Comparison of ENCODE assay signal across 11 cellular contexts in the genomic region with DNA sequence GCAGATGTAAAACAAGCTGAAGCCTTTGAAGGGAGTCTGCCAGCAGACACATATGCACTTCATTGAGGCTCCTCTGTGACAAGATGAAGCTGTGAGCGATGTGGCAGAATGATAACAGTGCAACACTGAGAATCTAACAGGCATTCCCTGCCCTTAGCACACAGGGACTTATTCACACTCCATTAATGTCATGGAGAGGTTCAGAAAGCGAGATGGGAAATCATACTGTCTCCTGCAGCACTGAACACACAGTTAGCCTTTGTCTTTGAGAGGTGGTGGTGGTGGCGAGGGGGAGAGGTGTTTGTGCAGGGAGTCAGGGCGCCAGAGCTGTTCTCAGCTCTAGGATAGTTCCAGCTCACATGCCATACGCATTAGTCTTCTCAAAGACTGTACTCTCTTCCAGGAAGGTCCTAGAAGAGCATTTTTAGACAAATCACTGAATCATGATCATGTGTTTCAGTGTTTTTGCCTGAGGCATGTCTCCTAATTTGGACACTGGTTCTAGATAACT.
A peak's percentile ranks its signal among the peaks of the same experiment; 100 is the strongest.
DNase-seq lines count a peak whose midpoint lies in the region; ATAC-seq and TF ChIP-seq lines count a peak whose summit lies in the region.
"Had no signal": no experiment of that assay in that cellular context is flagged by ENCODE, and none has a peak within 500 bp of the region (broad histone marks: within the 10 kb centered on the region; RNA-seq: fewer than 3 reads in every experiment).

No MANE protein-coding gene starts in this region.

- H3K79me2 ChIP-seq in neural progenitor cell (ENCODE audit: low read depth): no peaks in the 10 kb centered on the region

- no peak overlapping the region for H3K9ac ChIP-seq in neural progenitor cell

- H3F3A ChIP-seq in neural progenitor cell (ENCODE audit: low read depth): no peaks in the 10 kb centered on the region

- 80 to 87% methylated on average over 5 of the region's 5 CpGs for WGBS in lung, 2 donors
- 89 to 92% methylated on average over 5 of the region's 5 CpGs for WGBS in upper lobe of left lung, 2 donors

- H2AFZ ChIP-seq in neural progenitor cell (replicated peaks): no peak overlapping the region

- no peak overlapping the region for H3K4me2 ChIP-seq in neural progenitor cell

- TF ChIP-seq CTCF in chondrocyte (IDR thresholded peaks at IDR 0.05): no peak
- no peak for TF ChIP-seq CTCF in lung (IDR thresholded peaks at IDR 0.05; ENCODE audit: control extremely low read depth, extremely low read depth)
- TF ChIP-seq CTCF in upper lobe of left lung (IDR thresholded peaks at IDR 0.05): no peak
- TF ChIP-seq CTCF in neural progenitor cell (IDR thresholded peaks at IDR 0.05): no peak

- no peak for DNase-seq in activated CD4-positive, alpha-beta T cell treated with anti-CD3 and anti-CD28 coated beads for 36 hours
- DNase-seq in activated CD4-positive, alpha-beta T cell treated with anti-CD3 and anti-CD28 coated beads for 4 hours: no peak
- no peak for DNase-seq in chondrocyte (ENCODE audit: low spot score)
- DNase-seq in lung (ENCODE audit: low spot score): no peak
- peak in 1 of 2 donors; percentile 24 for DNase-seq in upper lobe of left lung
- no peak for DNase-seq in neural progenitor cell (ENCODE audit: low spot score)
- no peak for DNase-seq in activated effector memory CD4-positive, alpha-beta T cell treated with anti-CD3 and anti-CD28 coated beads, Interleukin-2, amount 50 U/mL, for 16 hours
- DNase-seq: NCI-H1092 had no signal

- POLR2A ChIA-PET in activated CD4-positive, alpha-beta T cell treated with anti-CD3 and anti-CD28 coated beads for 36 hours (lab: Charles Lee): no interaction called here

- intact Hi-C loops in activated CD4-positive, alpha-beta T cell treated with anti-CD3 and anti-CD28 coated beads for 36 hours (cut with DNase I, micrococcal nuclease): loop anchor here in 1 of 2 experiments (5.0 to 10.0 kb wide), 2 partner anchors 389 to 581 kb away; partner anchors contain the start of genes LY75 and MARCHF7

- H3K27me3 ChIP-seq in lung (ENCODE audit: control insufficient read depth, insufficient read depth) (no peaks in the 10 kb centered on the region), upper lobe of left lung (no peaks in the 10 kb centered on the region), neural progenitor cell (no peaks in the 10 kb centered on the region)

- H3K36me3 ChIP-seq in lung (ENCODE audit: control insufficient read depth in 2 of 2, insufficient read depth in 2 of 2, low read length in 2 of 2) (peaks cover 4 to 18% of the 10 kb centered on the region in 2 donors), upper lobe of left lung (peaks cover 0 to 45% (median 9%) of the 10 kb centered on the region in 4 donors), neural progenitor cell (no peaks in the 10 kb centered on the region)

- H3K27me3 Mint-ChIP-seq in activated CD4-positive, alpha-beta T cell treated with anti-CD3 and anti-CD28 coated beads for 36 hours: no peaks in the 10 kb centered on the region
- no peaks in the 10 kb centered on the region for H3K27me3 Mint-ChIP-seq in chondrocyte (ENCODE audit: low read depth)
- no peaks in the 10 kb centered on the region for H3K27me3 Mint-ChIP-seq in neural progenitor cell (ENCODE audit: insufficient read depth, low read depth)
- H3K27me3 Mint-ChIP-seq: activated T-helper 17 cell treated with anti-CD3 and anti-CD28 coated beads, Interleukin-2, amount 50 U/mL, for 72 hours had no signal

- TF ChIP-seq POLR2A in upper lobe of left lung (IDR thresholded peaks at IDR 0.05): no peak

- CTCF ChIA-PET in activated CD4-positive, alpha-beta T cell treated with anti-CD3 and anti-CD28 coated beads for 36 hours (lab: Charles Lee): interaction anchor here (0.6 to 3.0 kb wide), 4 partner anchors 15 to 565 kb away, joined by 3 to 12 read pairs (median 3); no protein-coding TSS in a partner anchor

- H3K4me1 Mint-ChIP-seq in activated CD4-positive, alpha-beta T cell treated with anti-CD3 and anti-CD28 coated beads for 36 hours: peaks cover 80% of the 10 kb centered on the region
- H3K4me1 Mint-ChIP-seq in chondrocyte (ENCODE audit: low read depth) (peaks cover 100% of the 10 kb centered on the region), neural progenitor cell (no peaks in the 10 kb centered on the region)

- H3K36me3 Mint-ChIP-seq in activated CD4-positive, alpha-beta T cell treated with anti-CD3 and anti-CD28 coated beads for 36 hours (ENCODE audit: low read depth): peaks cover 52% of the 10 kb centered on the region
- H3K36me3 Mint-ChIP-seq in chondrocyte (ENCODE audit: low read depth): peaks cover 64% of the 10 kb centered on the region
- peaks cover 22% of the 10 kb centered on the region for H3K36me3 Mint-ChIP-seq in neural progenitor cell

- H3K27ac Mint-ChIP-seq in activated CD4-positive, alpha-beta T cell treated with anti-CD3 and anti-CD28 coated beads for 36 hours: peak overlapping the region; percentile 45
- H3K27ac Mint-ChIP-seq in chondrocyte (ENCODE audit: unreplicated experiment) (peak overlapping the region; percentile 89), neural progenitor cell (no peak overlapping the region)

- no peak overlapping the region for H3K4me3 Mint-ChIP-seq in activated CD4-positive, alpha-beta T cell treated with anti-CD3 and anti-CD28 coated beads for 36 hours
- H3K4me3 Mint-ChIP-seq in chondrocyte (ENCODE audit: unreplicated experiment) (no peak overlapping the region), neural progenitor cell (no peak overlapping the region)

- no peaks in the 10 kb centered on the region for H4K20me1 ChIP-seq in neural progenitor cell (ENCODE audit: low read depth)

- peaks cover 7 to 34% of the 10 kb centered on the region in 2 donors for H3K4me1 ChIP-seq in lung (ENCODE audit: control insufficient read depth in 2 of 2, insufficient read depth in 2 of 2, low read length in 2 of 2)
- H3K4me1 ChIP-seq in upper lobe of left lung: peaks cover 49 to 61% (median 51%) of the 10 kb centered on the region in 4 donors
- no peaks in the 10 kb centered on the region for H3K4me1 ChIP-seq in neural progenitor cell

- H3K27ac ChIP-seq in lung (ENCODE audit: low read depth in 1 of 2, low read length in 1 of 2): peak overlapping the region; percentile 32 to 37
- H3K27ac ChIP-seq in upper lobe of left lung: peak overlapping the region in 3 of 4 donors; percentile 23 to 37 (median 27)
- H3K27ac ChIP-seq in neural progenitor cell: no peak overlapping the region
- H3K27ac ChIP-seq: 22Rv1 had no signal

- H3K4me3 ChIP-seq in lung (no peak overlapping the region), upper lobe of left lung (no peak overlapping the region), neural progenitor cell (no peak overlapping the region)

- H3K9me3 Mint-ChIP-seq in activated CD4-positive, alpha-beta T cell treated with anti-CD3 and anti-CD28 coated beads for 36 hours (ENCODE audit: low read depth): peaks cover 4% of the 10 kb centered on the region
- H3K9me3 Mint-ChIP-seq in chondrocyte (ENCODE audit: low read depth) (peaks cover 2% of the 10 kb centered on the region), neural progenitor cell (no peaks in the 10 kb centered on the region)

- H3K9me3 ChIP-seq in lung (ENCODE audit: control insufficient read depth in 2 of 2, insufficient read depth in 1 of 2, low read length in 1 of 2): no peaks in the 10 kb centered on the region
- H3K9me3 ChIP-seq in upper lobe of left lung: no peaks in the 10 kb centered on the region
- H3K9me3 ChIP-seq in neural progenitor cell (ENCODE audit: low read depth): no peaks in the 10 kb centered on the region

- ATAC-seq in activated CD4-positive, alpha-beta T cell treated with anti-CD3 and anti-CD28 coated beads for 36 hours: no peak
- ATAC-seq in lung (ENCODE audit: insufficient read depth, low FRiP score) (peak; percentile 68), upper lobe of left lung (ENCODE audit: low FRiP score in 2 of 2) (peak; percentile 59 to 70), GM18870 (IDR thresholded peaks at IDR 0.05; ENCODE audit: unreplicated experiment) (no peak)

- TF ChIP-seq EP300 in upper lobe of left lung (IDR thresholded peaks at IDR 0.05): peak in 1 of 4 donors; percentile 4

Comparison
In these comparisons a context has a peak if more than half of its experiments do, and no peak if none do; other contexts are left out.
1. ATAC-seq: peak in lung (single experiment) and upper lobe of left lung (2 of 2); none in activated CD4-positive, alpha-beta T cell treated with anti-CD3 and anti-CD28 coated beads for 36 hours (single experiment) and GM18870 (single experiment).